Comparison of ENCODE assay signal across 1 cellular context in the genomic region with DNA sequence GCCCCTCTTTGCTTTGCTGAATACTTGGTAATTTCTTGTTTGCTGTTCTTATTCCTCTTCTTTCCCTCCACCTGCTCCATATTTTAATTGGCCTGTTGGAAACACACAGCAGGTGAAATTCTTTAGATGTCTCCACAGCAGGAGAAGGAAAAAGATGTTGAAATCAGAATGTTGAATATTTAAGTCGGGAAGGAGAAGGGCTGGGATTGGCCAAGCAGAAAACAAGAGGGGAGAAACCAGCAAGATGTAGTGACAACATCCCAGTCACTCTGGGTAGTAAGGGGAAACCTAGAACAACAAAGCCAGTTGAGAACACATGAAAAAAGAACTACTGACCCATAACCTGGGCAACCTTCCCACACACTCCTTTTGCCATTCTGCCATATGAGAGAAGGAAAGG.
TF ChIP-seq lines count a peak whose summit lies in the region.

No MANE protein-coding gene starts in this region.

TF ChIP-seq in H1, 55 proteins besides CTCF, POLR2A, EP300 and RAD21:
- TF ChIP-seq RFX5 (IDR thresholded peaks at IDR 0.05; ENCODE audit: borderline replicate concordance, low read depth, low read length): no peak
- no peak for TF ChIP-seq BRCA1 (IDR thresholded peaks at IDR 0.05; ENCODE audit: low read depth, low read length)
- no peak for TF ChIP-seq HDAC2 (IDR thresholded peaks at IDR 0.05; ENCODE audit: borderline replicate concordance in 1 of 2, low read depth in 2 of 2, low read length in 2 of 2)
- no peak for TF ChIP-seq SP1 (IDR thresholded peaks at IDR 0.05; ENCODE audit: low read depth, low read length)
- TF ChIP-seq SRF (IDR thresholded peaks at IDR 0.05; ENCODE audit: low read depth, low read length): no peak
- TF ChIP-seq SP2 (IDR thresholded peaks at IDR 0.05; ENCODE audit: low read length): no peak
- no peak for TF ChIP-seq BCL11A (IDR thresholded peaks at IDR 0.05; ENCODE audit: low read depth in 2 of 2, low read length in 2 of 2)
- TF ChIP-seq SUZ12 (IDR thresholded peaks at IDR 0.05; ENCODE audit: low read length): no peak
- no peak for TF ChIP-seq CBX8 (IDR thresholded peaks at IDR 0.05; ENCODE audit: borderline replicate concordance, low read depth, low read length)
- TF ChIP-seq SIN3A (conservative IDR thresholded peaks at IDR 0.05 in 1 of 2, IDR thresholded peaks at IDR 0.05 in 1 of 2; ENCODE audit: low read depth in 1 of 2, low read length in 2 of 2): no peak
- TF ChIP-seq, protein P1, sequence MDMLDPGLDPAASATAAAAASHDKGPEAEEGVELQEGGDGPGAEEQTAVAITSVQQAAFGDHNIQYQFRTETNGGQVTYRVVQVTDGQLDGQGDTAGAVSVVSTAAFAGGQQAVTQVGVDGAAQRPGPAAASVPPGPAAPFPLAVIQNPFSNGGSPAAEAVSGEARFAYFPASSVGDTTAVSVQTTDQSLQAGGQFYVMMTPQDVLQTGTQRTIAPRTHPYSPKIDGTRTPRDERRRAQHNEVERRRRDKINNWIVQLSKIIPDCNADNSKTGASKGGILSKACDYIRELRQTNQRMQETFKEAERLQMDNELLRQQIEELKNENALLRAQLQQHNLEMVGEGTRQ (IDR thresholded peaks at IDR 0.05; ENCODE audit: low read length): no peak
- no peak for TF ChIP-seq YY1 (IDR thresholded peaks at IDR 0.05; ENCODE audit: low read depth, low read length)
- TF ChIP-seq JUND (IDR thresholded peaks at IDR 0.05; ENCODE audit: low read length): no peak
- TF ChIP-seq CEBPB (IDR thresholded peaks at IDR 0.05; ENCODE audit: low read depth, low read length): peak; percentile 89
- TF ChIP-seq PHF8 (conservative IDR thresholded peaks at IDR 0.05; ENCODE audit: low read depth, low read length): no peak
- peak; percentile 88 for TF ChIP-seq TEAD4 (IDR thresholded peaks at IDR 0.05; ENCODE audit: low read depth, low read length)
- TF ChIP-seq RBBP5 (IDR thresholded peaks at IDR 0.05; ENCODE audit: borderline replicate concordance, low read depth, low read length): no peak
- no peak for TF ChIP-seq SIRT6 (IDR thresholded peaks at IDR 0.05; ENCODE audit: low read length)
- no peak for TF ChIP-seq TBP (IDR thresholded peaks at IDR 0.05; ENCODE audit: low read depth, low read length)
- no peak for TF ChIP-seq EGR1 (IDR thresholded peaks at IDR 0.05; ENCODE audit: borderline replicate concordance, low read depth, low read length)
- peak; percentile 43; the same call in 1 of the 2 replicates for TF ChIP-seq TAF1 (IDR thresholded peaks at IDR 0.05; ENCODE audit: low read depth, low read length)
- TF ChIP-seq ZNF274 (IDR thresholded peaks at IDR 0.05; ENCODE audit: borderline replicate concordance, extremely low read depth, low read length): no peak
- no peak for TF ChIP-seq SAP30 (IDR thresholded peaks at IDR 0.05; ENCODE audit: insufficient read depth, insufficient replicate concordance, low read length)
- TF ChIP-seq HDAC6 (IDR thresholded peaks at IDR 0.05; ENCODE audit: low read depth, low read length): no peak
- TF ChIP-seq ASH2L (IDR thresholded peaks at IDR 0.05; ENCODE audit: low read length): no peak
- no peak for TF ChIP-seq CREB1 (IDR thresholded peaks at IDR 0.05)
- TF ChIP-seq TCF12 (IDR thresholded peaks at IDR 0.05; ENCODE audit: low read depth, low read length): 0 out of 2 replicates have a peak, but pooled peaks have one; percentile 40
- no peak for TF ChIP-seq SP4 (IDR thresholded peaks at IDR 0.05; ENCODE audit: low read length)
- TF ChIP-seq, protein P2, sequence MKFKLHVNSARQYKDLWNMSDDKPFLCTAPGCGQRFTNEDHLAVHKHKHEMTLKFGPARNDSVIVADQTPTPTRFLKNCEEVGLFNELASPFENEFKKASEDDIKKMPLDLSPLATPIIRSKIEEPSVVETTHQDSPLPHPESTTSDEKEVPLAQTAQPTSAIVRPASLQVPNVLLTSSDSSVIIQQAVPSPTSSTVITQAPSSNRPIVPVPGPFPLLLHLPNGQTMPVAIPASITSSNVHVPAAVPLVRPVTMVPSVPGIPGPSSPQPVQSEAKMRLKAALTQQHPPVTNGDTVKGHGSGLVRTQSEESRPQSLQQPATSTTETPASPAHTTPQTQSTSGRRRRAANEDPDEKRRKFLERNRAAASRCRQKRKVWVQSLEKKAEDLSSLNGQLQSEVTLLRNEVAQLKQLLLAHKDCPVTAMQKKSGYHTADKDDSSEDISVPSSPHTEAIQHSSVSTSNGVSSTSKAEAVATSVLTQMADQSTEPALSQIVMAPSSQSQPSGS (IDR thresholded peaks at IDR 0.05; ENCODE audit: low read length): peak; percentile 63; the same call in 1 of the 2 replicates
- no peak for TF ChIP-seq KDM4A (IDR thresholded peaks at IDR 0.05; ENCODE audit: low read depth, low read length, severe bottlenecking)
- TF ChIP-seq, protein P3, sequence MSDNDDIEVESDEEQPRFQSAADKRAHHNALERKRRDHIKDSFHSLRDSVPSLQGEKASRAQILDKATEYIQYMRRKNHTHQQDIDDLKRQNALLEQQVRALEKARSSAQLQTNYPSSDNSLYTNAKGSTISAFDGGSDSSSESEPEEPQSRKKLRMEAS (IDR thresholded peaks at IDR 0.05): no peak
- TF ChIP-seq KDM1A (IDR thresholded peaks at IDR 0.05; ENCODE audit: borderline replicate concordance, low read length): no peak
- TF ChIP-seq, protein P4, sequence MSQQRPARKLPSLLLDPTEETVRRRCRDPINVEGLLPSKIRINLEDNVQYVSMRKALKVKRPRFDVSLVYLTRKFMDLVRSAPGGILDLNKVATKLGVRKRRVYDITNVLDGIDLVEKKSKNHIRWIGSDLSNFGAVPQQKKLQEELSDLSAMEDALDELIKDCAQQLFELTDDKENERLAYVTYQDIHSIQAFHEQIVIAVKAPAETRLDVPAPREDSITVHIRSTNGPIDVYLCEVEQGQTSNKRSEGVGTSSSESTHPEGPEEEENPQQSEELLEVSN (IDR thresholded peaks at IDR 0.05): no peak
TF ChIP-seq in H1: peak in this region for 5.
